ENCODE assay signal across 1 cellular context in the genomic region with DNA sequence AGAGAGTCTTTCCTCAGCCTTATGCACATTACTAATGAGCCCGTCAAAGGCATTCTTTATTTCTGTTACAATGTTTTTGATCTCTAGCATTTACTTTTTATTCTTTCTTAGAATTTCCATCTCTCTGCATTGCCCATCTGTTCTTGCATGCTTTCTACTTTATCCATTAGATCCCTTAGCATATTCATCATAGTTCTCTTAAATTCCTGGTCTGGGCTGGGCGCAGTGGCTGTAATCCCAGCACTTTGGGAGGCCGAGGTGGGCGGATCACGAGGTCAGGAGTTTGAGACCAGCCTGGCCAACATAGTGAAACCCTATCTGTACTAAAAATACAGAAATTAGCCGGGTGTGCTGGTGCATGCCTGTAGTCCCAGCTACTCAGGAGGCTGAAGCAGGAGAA.
TF ChIP-seq lines count a peak whose summit lies in the region.

No MANE protein-coding gene starts in this region.

TF ChIP-seq in GM12878, 131 proteins besides CTCF, POLR2A, EP300 and RAD21:
- 0 out of 2 replicates have a peak, but pooled peaks have one; percentile 23 for TF ChIP-seq SMAD5 (IDR thresholded peaks at IDR 0.05; ENCODE audit: low read depth)
- 0 out of 2 replicates have a peak, but pooled peaks have one; percentile 5 for TF ChIP-seq MEF2A (IDR thresholded peaks at IDR 0.05; ENCODE audit: insufficient read depth, low read depth, low read length)
- 0 out of 2 replicates have a peak, but pooled peaks have one; percentile 17 for TF ChIP-seq CHD4 (IDR thresholded peaks at IDR 0.05)
